ENCODE assay signal across 9 cellular contexts in genomic region chr12:71407732-71408131, GRCh38. TPM values are rescaled to one million over a fixed set of nuclear protein-coding genes. Genes with fewer than 3 reads are reported as not detected.
"Had no signal": no experiment of that assay in that cellular context is flagged by ENCODE, and none has a peak within 500 bp of the region (broad histone marks: within the 10 kb centered on the region; RNA-seq: fewer than 3 reads in every experiment).

No MANE protein-coding gene starts in this region.

- DNase-seq: GDM1, GF-D8 had no signal

- FAIRE-seq: G401.6, GM12878, GM12891, GM12892, GM18507, GM19239 had no signal

- H3K4me3 ChIP-seq: GM12878 had no signal

- ATAC-seq: GM12878 had no signal

RNA-seq across cellular contexts. Expression of gene LGR5, which starts 31.9 kb away (rescaled TPM):
- total RNA-seq: G401, GM12878 had no signal
